In genomic region chr9:78297672-78297961, GRCh38 we compare ENCODE assay signal across 8 cellular contexts. TPM values are rescaled to one million over a fixed set of nuclear protein-coding genes. Genes with fewer than 3 reads are reported as not detected.
DNase-seq lines count a peak whose midpoint lies in the region; ATAC-seq, FAIRE-seq and TF ChIP-seq lines count a peak whose summit lies in the region.

No MANE protein-coding gene starts in this region.

- H4K8ac ChIP-seq in H1 (ENCODE audit: extremely low read depth, insufficient read depth, low read length), result no peak overlapping the region; the same call in 1 of the 2 replicates

- H3K9ac ChIP-seq in OCI-LY1 (ENCODE audit: low read length) (peak overlapping the region; percentile 84), H1 (replicated peaks in 1 of 4; ENCODE audit: extremely low read depth in 1 of 4, low read depth in 3 of 4, low read length in 3 of 4) (peak overlapping the region; percentile 96 to 99 (median 98))

- no peaks in the 10 kb centered on the region for H3K27me3 Mint-ChIP-seq in activated CD4-positive, alpha-beta T cell treated with anti-CD3 and anti-CD28 coated beads for 36 hours

- 0% methylated on average over 10 of the region's 10 CpGs; no CpG with 5 or more reads in 1 of the 2 experiments for WGBS in H1 (ENCODE audit: extremely low coverage in 1 of 2, insufficient coverage in 1 of 2, insufficient read length in 1 of 2, insufficient replicate concordance in 2 of 2, low coverage in 1 of 2, low lambda C conversion rate in 2 of 2, missing lambda C conversion rate in 1 of 2), 2 experiments
- 0 to 1% (median 1%) methylated on average over 10 of the region's 10 CpGs for WGBS in ovary, 3 donors

- TF ChIP-seq EP300 in H1 (IDR thresholded peaks at IDR 0.05; ENCODE audit: borderline replicate concordance in 1 of 2, low read depth in 2 of 2, low read length in 2 of 2) (no peak), ovary (IDR thresholded peaks at IDR 0.05) (no peak)

- H3K4ac ChIP-seq in H1 (replicated peaks; ENCODE audit: insufficient read length, low read depth, low read length), result peak overlapping the region; percentile 87

- ATAC-seq in activated CD4-positive, alpha-beta T cell treated with anti-CD3 and anti-CD28 coated beads for 36 hours, result no peak
- ATAC-seq in HG03571 (IDR thresholded peaks at IDR 0.05; ENCODE audit: unreplicated experiment) (no peak), omental fat pad (ENCODE audit: low FRiP score) (no peak)

- H3K4me2 ChIP-seq in OCI-LY1 (ENCODE audit: low read length), result peak overlapping the region; percentile 86
- peak overlapping the region; percentile 78 to 87 for H3K4me2 ChIP-seq in H1 (ENCODE audit: insufficient read depth in 1 of 2, low read depth in 2 of 2, low read length in 2 of 2)

- no peak overlapping the region for H2AFZ ChIP-seq in OCI-LY1 (ENCODE audit: low read length)
- H2AFZ ChIP-seq in H1 (ENCODE audit: low read length), result no peak overlapping the region

- peaks cover 27% of the 10 kb centered on the region for H3K4me1 Mint-ChIP-seq in activated CD4-positive, alpha-beta T cell treated with anti-CD3 and anti-CD28 coated beads for 36 hours

- TF ChIP-seq CTCF in OCI-LY1 (IDR thresholded peaks at IDR 0.05; ENCODE audit: low read length) (no peak), H1 (IDR thresholded peaks at IDR 0.05; ENCODE audit: control extremely low read depth in 1 of 3, insufficient read depth in 1 of 3, low read depth in 1 of 3, low read length in 3 of 3) (no peak), ovary (IDR thresholded peaks at IDR 0.05) (no peak), omental fat pad (IDR thresholded peaks at IDR 0.05) (no peak)

- no peaks in the 10 kb centered on the region for H3K27me3 ChIP-seq in OCI-LY1 (ENCODE audit: insufficient read depth, low read length)
- no peaks in the 10 kb centered on the region for H3K27me3 ChIP-seq in H1 (replicated peaks in 1 of 4; ENCODE audit: control insufficient read depth in 3 of 4, extremely low read depth in 1 of 4, insufficient read depth in 3 of 4, low read length in 3 of 4)
- H3K27me3 ChIP-seq in ovary, result no peaks in the 10 kb centered on the region

- H3K27ac Mint-ChIP-seq in activated CD4-positive, alpha-beta T cell treated with anti-CD3 and anti-CD28 coated beads for 36 hours, result peak overlapping the region; percentile 84

- intact Hi-C loops in activated CD4-positive, alpha-beta T cell treated with anti-CD3 and anti-CD28 coated beads for 36 hours (cut with DNase I, micrococcal nuclease), result loop anchor here (2.0 to 10.0 kb wide), 8 partner anchors 37 to 1275 kb away; partner anchors contain the start of genes GNAQ (in 2 of the 2), TLE4 (in 2 of the 2) and VPS13A (in 2 of the 2)
- intact Hi-C loops in ovary (cut with DNase I), result no loop called here

- no peak overlapping the region for H3K14ac ChIP-seq in H1 (ENCODE audit: insufficient read length)

- POLR2A ChIA-PET in activated CD4-positive, alpha-beta T cell treated with anti-CD3 and anti-CD28 coated beads for 36 hours (lab: Charles Lee), result interaction anchor here (1.1 kb wide), 1 partner anchor 16 kb away, joined by 3 read pairs; no protein-coding TSS in a partner anchor
- POLR2A ChIA-PET in H1 (lab: Charles Lee; ENCODE audit: partially characterized antibody), result interaction anchor here (0.8 to 27.8 kb wide), 30 partner anchors 12 to 1282 kb away, joined by 3 to 936 read pairs (median 6); partner anchors contain the start of genes CEP78 and GNAQ

- H3K4me3 ChIP-seq in OCI-LY1 (ENCODE audit: low read depth, low read length, poor library complexity, severe bottlenecking) (peak overlapping the region; percentile 86), H1 (ENCODE audit: extremely low read depth in 1 of 4, insufficient read depth in 2 of 4, low read depth in 3 of 4, low read length in 4 of 4) (peak overlapping the region; percentile 87 to 93 (median 90)), ovary (peak overlapping the region; percentile 46)

- no peak overlapping the region for H3K23ac ChIP-seq in H1 (ENCODE audit: insufficient read length)

- no peaks in the 10 kb centered on the region for H4K20me1 ChIP-seq in OCI-LY1 (ENCODE audit: insufficient read depth, low read length)
- peaks cover 6 to 11% of the 10 kb centered on the region in 2 experiments for H4K20me1 ChIP-seq in H1 (replicated peaks in 1 of 2; ENCODE audit: control insufficient read depth in 1 of 2, insufficient read depth in 2 of 2, low read length in 2 of 2)

- H2BK120ac ChIP-seq in H1 (replicated peaks; ENCODE audit: low read depth, low read length), result peak overlapping the region; percentile 13

- no peaks in the 10 kb centered on the region for H3K9me2 ChIP-seq in OCI-LY1 (ENCODE audit: low read depth, low read length)

- CTCF ChIA-PET in activated CD4-positive, alpha-beta T cell treated with anti-CD3 and anti-CD28 coated beads for 36 hours (lab: Charles Lee), result interaction anchor here (1.0 to 3.7 kb wide), 4 partner anchors 13 to 263 kb away, joined by 4 to 13 read pairs (median 4); no protein-coding TSS in a partner anchor
- CTCF ChIA-PET in H1 (lab: Charles Lee; ENCODE audit: partially characterized antibody), result interaction anchor here (0.7 to 3.2 kb wide), 7 partner anchors 13 to 95 kb away, joined by 3 to 21 read pairs (median 4); no protein-coding TSS in a partner anchor

- no peak for TF ChIP-seq RAD21 in H1 (IDR thresholded peaks at IDR 0.05 in 1 of 2, conservative IDR thresholded peaks at IDR 0.05 in 1 of 2; ENCODE audit: low read depth in 2 of 2, low read length in 2 of 2)

- peak overlapping the region; percentile 65; the same call in 1 of the 2 replicates for H2BK12ac ChIP-seq in H1 (ENCODE audit: low read depth, low read length)

- in situ Hi-C loops in G401 (cut with HindIII; ENCODE audit: low sequenced_read_pairs), result no loop called here

- no peak overlapping the region for H3K27ac ChIP-seq in OCI-LY1 (ENCODE audit: low read depth, low read length, poor library complexity, severe bottlenecking)
- H3K27ac ChIP-seq in H1 (ENCODE audit: low read depth, low read length), result peak overlapping the region; percentile 94; the same call in 1 of the 2 replicates
- no peak overlapping the region for H3K27ac ChIP-seq in ovary

- no peak for TF ChIP-seq POLR2A in H1 (IDR thresholded peaks at IDR 0.05; ENCODE audit: control extremely low read depth in 1 of 2, low read depth in 2 of 2, low read length in 2 of 2)
- no peak for TF ChIP-seq POLR2A in ovary (IDR thresholded peaks at IDR 0.05)

- peaks cover 35% of the 10 kb centered on the region for H3K36me3 Mint-ChIP-seq in activated CD4-positive, alpha-beta T cell treated with anti-CD3 and anti-CD28 coated beads for 36 hours (ENCODE audit: low read depth)

- H3K23me2 ChIP-seq in H1 (ENCODE audit: low read depth, low read length), result peaks cover 7% of the 10 kb centered on the region; the same call in 1 of the 2 replicates

- H3K18ac ChIP-seq in H1 (ENCODE audit: extremely low read depth, low read length), result peak overlapping the region; percentile 89; the same call in 1 of the 2 replicates

- no peaks in the 10 kb centered on the region for H3F3A ChIP-seq in OCI-LY1 (ENCODE audit: insufficient read depth, low read length)

- H3K79me1 ChIP-seq in H1 (ENCODE audit: low read depth, low read length), result peaks cover 4% of the 10 kb centered on the region

- no peak for FAIRE-seq in H1 (lab: Jason Lieb, UNC)

- no peak overlapping the region for H2BK15ac ChIP-seq in H1 (ENCODE audit: low read length)

- peak overlapping the region; percentile 94 for H2BK5ac ChIP-seq in H1 (ENCODE audit: low read depth, low read length)

- H3K36me3 ChIP-seq in OCI-LY1 (ENCODE audit: insufficient read depth, low read length) (peaks cover 21% of the 10 kb centered on the region; the same call in 1 of the 2 replicates), H1 (ENCODE audit: control insufficient read depth in 2 of 4, insufficient read depth in 4 of 4, low read length in 3 of 4) (peaks cover 11 to 39% (median 27%) of the 10 kb centered on the region in 4 experiments), ovary (no peaks in the 10 kb centered on the region)

- H3K4me1 ChIP-seq in OCI-LY1 (ENCODE audit: insufficient read depth, low read length, severe bottlenecking), result peaks cover 20% of the 10 kb centered on the region
- H3K4me1 ChIP-seq in H1 (replicated peaks in 1 of 4; ENCODE audit: control insufficient read depth in 3 of 4, insufficient read depth in 4 of 4, low read length in 3 of 4), result peaks cover 8 to 16% (median 12%) of the 10 kb centered on the region in 4 experiments; a peak in 6 of 7 replicates
- H3K4me1 ChIP-seq in ovary (ENCODE audit: insufficient read depth), result peaks cover 9% of the 10 kb centered on the region

- peak overlapping the region; percentile 72; the same call in 1 of the 2 replicates for H2AK5ac ChIP-seq in H1 (ENCODE audit: low read depth, low read length)

- H2BK20ac ChIP-seq in H1 (ENCODE audit: low read length), result no peak overlapping the region

- H4K5ac ChIP-seq in H1 (ENCODE audit: insufficient read length, low read depth, low read length), result peak overlapping the region; percentile 4

- peak overlapping the region; percentile 94 for H3K56ac ChIP-seq in H1 (replicated peaks; ENCODE audit: insufficient read length, low read depth, low read length)

- no peaks in the 10 kb centered on the region for H3K9me3 ChIP-seq in OCI-LY1 (ENCODE audit: low read length)
- no peaks in the 10 kb centered on the region for H3K9me3 ChIP-seq in H1 (ENCODE audit: insufficient read depth in 2 of 2, low read depth in 1 of 2, low read length in 1 of 2)
- H3K9me3 ChIP-seq in ovary, result no peaks in the 10 kb centered on the region

- peak overlapping the region; percentile 25 for H4K91ac ChIP-seq in H1 (replicated peaks; ENCODE audit: insufficient read length, low read length)

- H3K79me2 ChIP-seq in OCI-LY1 (ENCODE audit: insufficient read depth, low read length) (peaks cover 8% of the 10 kb centered on the region; the same call in 1 of the 2 replicates), H1 (ENCODE audit: control insufficient read depth in 1 of 2, insufficient read depth in 2 of 2, low read length in 2 of 2) (peaks cover 15 to 53% of the 10 kb centered on the region in 2 experiments)

- DNase-seq in activated CD4-positive, alpha-beta T cell treated with anti-CD3 and anti-CD28 coated beads for 36 hours, result no peak
- DNase-seq in activated CD4-positive, alpha-beta T cell treated with anti-CD3 and anti-CD28 coated beads for 48 hours, result no peak
- DNase-seq in H1 (ENCODE audit: low read depth in 1 of 2, low spot score in 2 of 2) (no peak), ovary (no peak), omental fat pad (ENCODE audit: low spot score) (no peak), G401 (ENCODE audit: low spot score) (no peak)

- peak overlapping the region; percentile 91 for H3K4me3 Mint-ChIP-seq in activated CD4-positive, alpha-beta T cell treated with anti-CD3 and anti-CD28 coated beads for 36 hours

- no peaks in the 10 kb centered on the region for H3K9me3 Mint-ChIP-seq in activated CD4-positive, alpha-beta T cell treated with anti-CD3 and anti-CD28 coated beads for 36 hours (ENCODE audit: low read depth)

RNA-seq across cellular contexts. Expression of gene PSAT1, which starts 0.7 kb away (rescaled TPM):
- 100 to 1,000 TPM; 145 to 190 TPM for total RNA-seq in activated CD4-positive, alpha-beta T cell treated with anti-CD3 and anti-CD28 coated beads for 36 hours
- 317 and 341 TPM in 2 replicates for total RNA-seq in H1 (2021; fragmentation: NEBNext Ultra II Directional; extraction: Animal tissue kit (Norgen Biotek cat#: 25700))
- polyA plus RNA-seq in H1 (2011; rRNA removed), result 204 and 233 TPM in 2 replicates
- polyA plus RNA-seq in H1 (2011; cell fraction: cytosol; rRNA removed), result 315 TPM
- polyA plus RNA-seq in H1 (2011; cell fraction: nucleus; rRNA removed), result 116 TPM
- polyA plus RNA-seq in H1 (2012, experiment 1 of 2), result 239 to 279 TPM (median 247 TPM) in 4 replicates
- polyA plus RNA-seq in H1 (2012, experiment 2 of 2), result 169 TPM
- polyA plus RNA-seq in H1 (2013, experiment 1 of 2), result 140 TPM
- 141 TPM for polyA plus RNA-seq in H1 (2013, experiment 2 of 2)
- polyA minus RNA-seq in H1 (2011; rRNA and poly(A)+ RNA removed), result 229 and 231 TPM in 2 replicates
- 138 TPM for polyA minus RNA-seq in H1 (2011; cell fraction: cytosol; rRNA and poly(A)+ RNA removed)
- 122 TPM for polyA minus RNA-seq in H1 (2011; cell fraction: nucleus; rRNA and poly(A)+ RNA removed)
- 100 to 1,000 TPM in 1 of 7 donors, 10 to 100 TPM in 2, 1 to 10 TPM in 3, under 1 TPM in 1; 0.83 to 153 (median 7.1) TPM for total RNA-seq in ovary
- polyA plus RNA-seq in ovary, result 10 to 100 TPM in 1 of 2 donors, 1 to 10 TPM in 1; 1.5 to 10.2 TPM
- 10 to 100 TPM in 1 of 4 donors, 1 to 10 TPM in 3; 3.0 to 36.2 (median 4.9) TPM for total RNA-seq in omental fat pad
- 222 and 268 TPM in 2 replicates for total RNA-seq in G401 (2014; rRNA removed; shearing (Covaris generic))

Comparison
In these comparisons a context has a peak if more than half of its experiments do, and no peak if none do; other contexts are left out.
1. intact Hi-C loops: an anchor here in activated CD4-positive, alpha-beta T cell treated with anti-CD3 and anti-CD28 coated beads for 36 hours (2.0 to 10.0 kb wide); none called in ovary.